In genomic region chr11:80958966-80959365, GRCh38 we compare ENCODE assay signal across 21 cellular contexts.
DNase-seq lines count a peak whose midpoint lies in the region; ATAC-seq and TF ChIP-seq lines count a peak whose summit lies in the region.
"Had no signal": no experiment of that assay in that cellular context is flagged by ENCODE, and none has a peak within 500 bp of the region (broad histone marks: within the 10 kb centered on the region; RNA-seq: fewer than 3 reads in every experiment).

No MANE protein-coding gene starts in this region.

- 52 to 71% methylated on average over 4 of the region's 4 CpGs for WGBS in esophagus squamous epithelium, 2 donors

- TF ChIP-seq POLR2A in esophagus squamous epithelium (IDR thresholded peaks at IDR 0.05): no peak

- intact Hi-C loops in esophagus squamous epithelium (cut with DNase I): no loop called here

- TF ChIP-seq CTCF in RWPE2 (IDR thresholded peaks at IDR 0.05; ENCODE audit: poor library complexity, severe bottlenecking) (no peak), esophagus squamous epithelium (IDR thresholded peaks at IDR 0.05) (no peak)

- no peaks in the 10 kb centered on the region for H3K36me3 ChIP-seq in RWPE2 (ENCODE audit: low read depth)
- no peaks in the 10 kb centered on the region for H3K36me3 ChIP-seq in esophagus squamous epithelium
- H3K36me3 ChIP-seq: BLaER1 had no signal

- H3K27ac ChIP-seq in RWPE2 (ENCODE audit: poor library complexity, severe bottlenecking) (peak overlapping the region; percentile 46), esophagus squamous epithelium (peak overlapping the region in 3 of 4 donors; percentile 20 to 62 (median 58))
- H3K27ac ChIP-seq: A549, BLaER1, SK-N-MC had no signal

- DNase-seq in Ammon's horn (ENCODE audit: low spot score): peak; percentile 3
- no peak for DNase-seq in RWPE2 (ENCODE audit: low spot score)
- no peak for DNase-seq in esophagus squamous epithelium (lab: John Stamatoyannopoulos, UW)
- DNase-seq in skeletal muscle cell (ENCODE audit: low read depth): peak; percentile 29
- DNase-seq in NCI-H748 (lab: John Stamatoyannopoulos, UW; ENCODE audit: unreplicated experiment): no peak
- no peak for DNase-seq in GOT3 (lab: John Stamatoyannopoulos, UW)
- DNase-seq: Caco-2; CD4-positive, alpha-beta memory T cell; DMS 273 treated with DMSO at 0.1 percent for 48 hours; DMS79 treated with DMSO at 0.1 percent for 48 hours; Karpas-422; NCI-H1694; NCI-H2081; NCI-H2171; NCI-H345; NCI-H524 treated with DMSO at 0.1 percent for 48 hours; SHP77 had no signal

- no peaks in the 10 kb centered on the region for H3K27me3 ChIP-seq in RWPE2 (ENCODE audit: insufficient read depth, poor library complexity, severe bottlenecking)
- H3K27me3 ChIP-seq in esophagus squamous epithelium: no peaks in the 10 kb centered on the region
- H3K27me3 ChIP-seq: BLaER1 had no signal

- H3K4me1 ChIP-seq in RWPE2 (ENCODE audit: insufficient read depth, poor library complexity, severe bottlenecking): peaks cover 17% of the 10 kb centered on the region
- H3K4me1 ChIP-seq in esophagus squamous epithelium: peaks cover 0 to 35% (median 7%) of the 10 kb centered on the region in 3 donors
- H3K4me1 ChIP-seq: A549, BLaER1, Caco-2 had no signal

- H3K4me3 ChIP-seq in RWPE2 (ENCODE audit: severe bottlenecking) (no peak overlapping the region), esophagus squamous epithelium (no peak overlapping the region), skeletal muscle cell (ENCODE audit: low read depth, low read length) (no peak overlapping the region)
- H3K4me3 ChIP-seq: A549, BLaER1, SK-N-MC had no signal

- no peak for ATAC-seq in RWPE2 (ENCODE audit: low read depth)
- ATAC-seq in HG02938 (IDR thresholded peaks at IDR 0.05; ENCODE audit: unreplicated experiment): no peak
- ATAC-seq: A549 had no signal

- no peaks in the 10 kb centered on the region for H3K9me3 ChIP-seq in RWPE2 (ENCODE audit: severe bottlenecking)
- H3K9me3 ChIP-seq in esophagus squamous epithelium: no peaks in the 10 kb centered on the region
- H3K9me3 ChIP-seq: A549, BLaER1, Caco-2 had no signal

Comparison
In these comparisons a context has a peak if more than half of its experiments do, and no peak if none do; other contexts are left out.
1. DNase-seq: peak in Ammon's horn (single experiment) and skeletal muscle cell (single experiment); none in RWPE2 (single experiment), esophagus squamous epithelium (single experiment), NCI-H748 (single experiment) and GOT3 (single experiment).